ENCODE assay signal across 18 cellular contexts in genomic region chr12:92786045-92786444, GRCh38.
DNase-seq lines count a peak whose midpoint lies in the region; ATAC-seq and TF ChIP-seq lines count a peak whose summit lies in the region.
"Had no signal": no experiment of that assay in that cellular context is flagged by ENCODE, and none has a peak within 500 bp of the region (broad histone marks: within the 10 kb centered on the region; RNA-seq: fewer than 3 reads in every experiment).

No MANE protein-coding gene starts in this region.

- H3K9me3 Mint-ChIP-seq in central memory CD8-positive, alpha-beta T cell = no peaks in the 10 kb centered on the region
- H3K9me3 Mint-ChIP-seq in CD4-positive, alpha-beta T cell = no peaks in the 10 kb centered on the region

- peaks cover 2% of the 10 kb centered on the region; the same call in 1 of the 2 replicates for H3K36me3 ChIP-seq in Karpas-422 (ENCODE audit: insufficient read depth, low read length)
- peaks cover 19% of the 10 kb centered on the region for H3K36me3 ChIP-seq in suprapubic skin

- 81% methylated on average over 1 of the region's 1 CpG for WGBS in suprapubic skin

- no peak overlapping the region for H2AFZ ChIP-seq in Karpas-422 (ENCODE audit: low read length)

- peak overlapping the region; percentile 14 for H3K4me2 ChIP-seq in Karpas-422 (ENCODE audit: low read depth, low read length, poor library complexity, severe bottlenecking)

- peak overlapping the region; percentile 7 for H3K27ac Mint-ChIP-seq in central memory CD8-positive, alpha-beta T cell (ENCODE audit: low read depth)
- H3K27ac Mint-ChIP-seq in CD4-positive, alpha-beta T cell = no peak overlapping the region
- H3K27ac Mint-ChIP-seq: immature natural killer cell had no signal

- DNase-seq in AG20443 (ENCODE audit: low spot score) (peak; percentile 55), Karpas-422 (peak; percentile 50), myocyte (ENCODE audit: low read depth) (peak; percentile 74), suprapubic skin (ENCODE audit: low spot score in 2 of 2) (no peak), medulla oblongata (ENCODE audit: extremely low spot score) (no peak)
- no peak for DNase-seq in central memory CD8-positive, alpha-beta T cell (ENCODE audit: low spot score in 2 of 2)
- no peak for DNase-seq in CD4-positive, alpha-beta T cell
- DNase-seq: activated T-cell treated with anti-CD3 and anti-CD28 coated beads, Interleukin-2, amount 50 U/mL, for 4 hours; foreskin melanocyte; H7; immature natural killer cell; KBM-7; midbrain; NCI-H1694 treated with DMSO at 0.1 percent for 48 hours; RPMI8226; stimulated activated CD4-positive, alpha-beta T cell treated with anti-CD3 and anti-CD28 coated beads, Interleukin-12 subunit alpha, Interleukin-12 subunit beta, amount 100 ng/mL, for 4 hours had no signal

- POLR2A ChIA-PET in CD4-positive, alpha-beta T cell (lab: Charles Lee) = interaction anchor here (0.6 to 1.2 kb wide), 3 partner anchors 11 to 711 kb away, joined by 3 read pairs; no protein-coding TSS in a partner anchor

- H3K36me3 Mint-ChIP-seq in central memory CD8-positive, alpha-beta T cell (ENCODE audit: insufficient read depth) = peaks cover 2% of the 10 kb centered on the region
- peaks cover 45% of the 10 kb centered on the region for H3K36me3 Mint-ChIP-seq in CD4-positive, alpha-beta T cell (ENCODE audit: low read depth)

- H3K27ac ChIP-seq in Karpas-422 (ENCODE audit: low read length) = no peak overlapping the region
- H3K27ac ChIP-seq in suprapubic skin = no peak overlapping the region
- no peak overlapping the region for H3K27ac ChIP-seq in CD4-positive, alpha-beta T cell (ENCODE audit: low read depth, low read length)

- H3K9me2 ChIP-seq in Karpas-422 (replicated peaks; ENCODE audit: insufficient read depth, low read length) = no peaks in the 10 kb centered on the region

- H3K27me3 ChIP-seq in Karpas-422 (ENCODE audit: low read length) (no peaks in the 10 kb centered on the region), suprapubic skin (no peaks in the 10 kb centered on the region)
- H3K27me3 ChIP-seq in CD4-positive, alpha-beta T cell (ENCODE audit: control insufficient read depth, insufficient read depth, low read length) = no peaks in the 10 kb centered on the region
- H3K27me3 ChIP-seq: ascending aorta had no signal

- no peak for TF ChIP-seq CTCF in suprapubic skin (IDR thresholded peaks at IDR 0.05)
- TF ChIP-seq CTCF in CD4-positive, alpha-beta T cell (IDR thresholded peaks at IDR 0.05) = no peak

- H3K79me2 ChIP-seq in Karpas-422 (ENCODE audit: low read length) = 0 out of 2 replicates have a peak, but pooled peaks cover 3% of the 10 kb centered on the region

- H3K9ac ChIP-seq in Karpas-422 (ENCODE audit: low read length) = no peak overlapping the region

- H3K4me1 Mint-ChIP-seq in central memory CD8-positive, alpha-beta T cell = no peaks in the 10 kb centered on the region
- no peaks in the 10 kb centered on the region for H3K4me1 Mint-ChIP-seq in CD4-positive, alpha-beta T cell (ENCODE audit: low read depth)

- CTCF ChIA-PET in CD4-positive, alpha-beta T cell (lab: Charles Lee) = interaction anchor here (0.7 to 1.7 kb wide), 4 partner anchors 10 to 682 kb away, joined by 3 to 5 read pairs (median 4); no protein-coding TSS in a partner anchor

- H3K27me3 Mint-ChIP-seq in central memory CD8-positive, alpha-beta T cell = no peaks in the 10 kb centered on the region
- no peaks in the 10 kb centered on the region for H3K27me3 Mint-ChIP-seq in CD4-positive, alpha-beta T cell

- ATAC-seq in central memory CD8-positive, alpha-beta T cell (replicated peaks; ENCODE audit: extremely low read depth, poor library complexity, severe bottlenecking) = no peak
- no peak for ATAC-seq in HG03135 (IDR thresholded peaks at IDR 0.05; ENCODE audit: unreplicated experiment)
- no peak for ATAC-seq in CD4-positive, alpha-beta T cell (ENCODE audit: poor library complexity)
- ATAC-seq: activated T-cell treated with anti-CD3 and anti-CD28 coated beads, Interleukin-2, amount 50 U/mL, for 4 hours had no signal

- TF ChIP-seq POLR2A in suprapubic skin (IDR thresholded peaks at IDR 0.05) = no peak

- H4K20me1 ChIP-seq in Karpas-422 (ENCODE audit: insufficient read depth, low read depth, low read length) = no peaks in the 10 kb centered on the region

- intact Hi-C loops in CD4-positive, alpha-beta T cell (cut with DNase I, micrococcal nuclease) = loop anchor here (2.0 to 10.0 kb wide), 8 partner anchors 141 to 1401 kb away; partner anchors contain the start of gene EEA1 (in 1 of the 2)

- no peaks in the 10 kb centered on the region for H3K9me3 ChIP-seq in Karpas-422 (ENCODE audit: low read length)
- H3K9me3 ChIP-seq in suprapubic skin = no peaks in the 10 kb centered on the region
- no peaks in the 10 kb centered on the region for H3K9me3 ChIP-seq in CD4-positive, alpha-beta T cell (ENCODE audit: control insufficient read depth, low read length)

- peaks cover 20% of the 10 kb centered on the region for H3K4me1 ChIP-seq in Karpas-422 (ENCODE audit: low read length)
- peaks cover 4% of the 10 kb centered on the region for H3K4me1 ChIP-seq in suprapubic skin

- H3K4me3 Mint-ChIP-seq in central memory CD8-positive, alpha-beta T cell = no peak overlapping the region
- H3K4me3 Mint-ChIP-seq in CD4-positive, alpha-beta T cell = no peak overlapping the region
- H3K4me3 Mint-ChIP-seq: activated T-cell treated with anti-CD3 and anti-CD28 coated beads, Interleukin-2, amount 50 U/mL, for 4 hours; immature natural killer cell had no signal

- H3K4me3 ChIP-seq in Karpas-422 (ENCODE audit: low read length) (no peak overlapping the region), suprapubic skin (no peak overlapping the region)
- H3K4me3 ChIP-seq: ascending aorta had no signal

- no peak for TF ChIP-seq EP300 in suprapubic skin (IDR thresholded peaks at IDR 0.05)

Comparison
In these comparisons a context has a peak if more than half of its experiments do, and no peak if none do; other contexts are left out.
1. DNase-seq: peak in AG20443 (single experiment), Karpas-422 (single experiment) and myocyte (single experiment); none in central memory CD8-positive, alpha-beta T cell (0 of 2), suprapubic skin (0 of 2), medulla oblongata (single experiment) and CD4-positive, alpha-beta T cell (0 of 10).